Comparison of ENCODE assay signal across 2 cellular contexts in genomic region chrX:49177338-49177833, GRCh38.
TF ChIP-seq lines count a peak whose summit lies in the region.

No MANE protein-coding gene starts in this region.

TF ChIP-seq in HepG2, 621 proteins besides CTCF, POLR2A, EP300 and RAD21:
- TF ChIP-seq STAG1 (CRISPR knock-in tag; IDR thresholded peaks at IDR 0.05) (peak; percentile 40), ZNF468 (CRISPR knock-in tag; IDR thresholded peaks at IDR 0.05) (no peak)
TF ChIP-seq in HepG2: peak in this region for 1.

TF ChIP-seq in HEK293T, 16 proteins besides CTCF, POLR2A, EP300 and RAD21:
- TF ChIP-seq ARNT (IDR thresholded peaks at IDR 0.05) (no peak), FOXA1 (IDR thresholded peaks at IDR 0.05) (no peak), L3MBTL2 (conservative IDR thresholded peaks at IDR 0.05) (no peak), NFRKB (IDR thresholded peaks at IDR 0.05) (no peak), ELF4 (IDR thresholded peaks at IDR 0.05) (no peak), CTBP1 (IDR thresholded peaks at IDR 0.05; ENCODE audit: borderline replicate concordance) (no peak), SP1 (IDR thresholded peaks at IDR 0.05) (no peak), LEF1 (IDR thresholded peaks at IDR 0.05; ENCODE audit: borderline replicate concordance) (no peak), FOXK2 (IDR thresholded peaks at IDR 0.05) (no peak), HDGF (IDR thresholded peaks at IDR 0.05; ENCODE audit: borderline replicate concordance) (no peak), SUZ12 (IDR thresholded peaks at IDR 0.05) (no peak), BHLHE40 (IDR thresholded peaks at IDR 0.05; ENCODE audit: borderline replicate concordance) (no peak), FOXM1 (IDR thresholded peaks at IDR 0.05; ENCODE audit: borderline replicate concordance) (no peak), PKNOX1 (IDR thresholded peaks at IDR 0.05) (no peak), ZNF384 (IDR thresholded peaks at IDR 0.05) (no peak), TARDBP (IDR thresholded peaks at IDR 0.05) (no peak)
